ENCODE assay signal across 1 cellular context in genomic region chr9:71742703-71743102, GRCh38.
TF ChIP-seq lines count a peak whose summit lies in the region.

No MANE protein-coding gene starts in this region.

TF ChIP-seq in HepG2, 621 proteins besides CTCF, POLR2A, EP300 and RAD21:
- TF ChIP-seq MEIS1 (CRISPR knock-in tag; IDR thresholded peaks at IDR 0.05; ENCODE audit: borderline replicate concordance) (no peak), NR2F1 (CRISPR knock-in tag; IDR thresholded peaks at IDR 0.05) (no peak), ZHX2 (IDR thresholded peaks at IDR 0.05; ENCODE audit: low read depth) (no peak), ZHX2 (CRISPR knock-in tag; IDR thresholded peaks at IDR 0.05; ENCODE audit: borderline replicate concordance) (0 out of 2 replicates have a peak, but pooled peaks have one; percentile 13), ATF1 (CRISPR knock-in tag; IDR thresholded peaks at IDR 0.05) (peak; percentile 36; the same call in 1 of the 2 replicates), KAT8 (CRISPR knock-in tag; IDR thresholded peaks at IDR 0.05) (peak; percentile 12; the same call in 1 of the 2 replicates), ZNF770 (CRISPR knock-in tag; IDR thresholded peaks at IDR 0.05) (peak; percentile 88), ZKSCAN8 (CRISPR knock-in tag; IDR thresholded peaks at IDR 0.05; ENCODE audit: borderline replicate concordance) (no peak), ZNF501 (CRISPR knock-in tag; IDR thresholded peaks at IDR 0.05) (no peak), BCL3 (CRISPR knock-in tag; IDR thresholded peaks at IDR 0.05) (no peak), KDM6A (CRISPR knock-in tag; IDR thresholded peaks at IDR 0.05; ENCODE audit: low read depth) (no peak), TMF1 (CRISPR knock-in tag; IDR thresholded peaks at IDR 0.05; ENCODE audit: low read depth) (no peak), ZNF281 (CRISPR knock-in tag; IDR thresholded peaks at IDR 0.05; ENCODE audit: borderline replicate concordance) (no peak), ZSCAN21 (CRISPR knock-in tag; IDR thresholded peaks at IDR 0.05; ENCODE audit: borderline replicate concordance) (no peak), TARDBP (CRISPR knock-in tag; IDR thresholded peaks at IDR 0.05) (peak; percentile 10; the same call in 1 of the 2 replicates), ZNF800 (CRISPR knock-in tag; IDR thresholded peaks at IDR 0.05) (0 out of 2 replicates have a peak, but pooled peaks have one; percentile 18), TCF7 (IDR thresholded peaks at IDR 0.05; ENCODE audit: low read depth) (no peak), MED8 (CRISPR knock-in tag; IDR thresholded peaks at IDR 0.05; ENCODE audit: insufficient replicate concordance) (no peak), HMG20A (CRISPR knock-in tag; IDR thresholded peaks at IDR 0.05; ENCODE audit: borderline replicate concordance) (no peak), YY1 (IDR thresholded peaks at IDR 0.05; ENCODE audit: insufficient read depth, insufficient replicate concordance, low read depth, low read length) (no peak), ZNF670 (CRISPR knock-in tag; IDR thresholded peaks at IDR 0.05; ENCODE audit: borderline replicate concordance) (peak; percentile 52; the same call in 1 of the 2 replicates), CSRNP1 (CRISPR knock-in tag; IDR thresholded peaks at IDR 0.05) (no peak), MBD4 (IDR thresholded peaks at IDR 0.05; ENCODE audit: borderline replicate concordance, low read length) (0 out of 2 replicates have a peak, but pooled peaks have one; percentile 14), SOX6 (IDR thresholded peaks at IDR 0.05) (no peak), SOX6 (CRISPR knock-in tag; IDR thresholded peaks at IDR 0.05) (no peak), ZNF530 (CRISPR knock-in tag; IDR thresholded peaks at IDR 0.05; ENCODE audit: low read depth) (no peak), CERS6 (CRISPR knock-in tag; IDR thresholded peaks at IDR 0.05) (no peak)
